ENCODE assay signal across 35 cellular contexts in genomic region chr15:43382310-43382709, GRCh38.
"Had no signal": no experiment of that assay in that cellular context is flagged by ENCODE, and none has a peak within 500 bp of the region (broad histone marks: within the 10 kb centered on the region; RNA-seq: fewer than 3 reads in every experiment).

No MANE protein-coding gene starts in this region.

- H3K9me3 ChIP-seq: ascending aorta, MG63, Peyer's patch, SJSA1, SK-N-SH had no signal

- ATAC-seq: activated T-cell treated with anti-CD3 and anti-CD28 coated beads, Interleukin-2, amount 50 U/mL, for 72 hours; activated T-helper 17 cell treated with anti-CD3 and anti-CD28 coated beads, Interleukin-2, amount 50 U/mL, for 72 hours; PC-3 had no signal

- H3K4me2 ChIP-seq: SK-N-SH had no signal

- H3K27me3 ChIP-seq: ascending aorta, cardiac muscle cell, MG63, Peyer's patch, SJSA1 had no signal

- H3K27ac ChIP-seq: ascending aorta, cardiac muscle cell, Peyer's patch, SJSA1, WERI-Rb-1 had no signal

- H3K4me1 ChIP-seq: ascending aorta, Peyer's patch had no signal

- DNase-seq: activated CD4-positive, alpha-beta memory T cell treated with anti-CD3 and anti-CD28 coated beads, Interleukin-2, amount 10 ng/mL, durations not matched to agents 7 days and 5 days; activated CD4-positive, alpha-beta T cell treated with anti-CD3 and anti-CD28 coated beads for 1 hour; activated CD4-positive, alpha-beta T cell treated with anti-CD3 and anti-CD28 coated beads for 48 hours; activated CD4-positive, CD25-positive, alpha-beta regulatory T cell; activated effector memory CD4-positive, alpha-beta T cell treated with anti-CD3 and anti-CD28 coated beads, Interleukin-2, amount 50 U/mL, for 16 hours; activated naive CD4-positive, alpha-beta T cell; activated naive CD4-positive, alpha-beta T cell treated with anti-CD3 and anti-CD28 coated beads, Interleukin-2, amount 50 U/mL, for 16 hours; activated naive CD8-positive, alpha-beta T cell treated with anti-CD3 and anti-CD28 coated beads for 36 hours; activated T-cell treated with anti-CD3 and anti-CD28 coated beads, Interleukin-2, amount 50 U/mL, for 1 hour; activated T-cell treated with anti-CD3 and anti-CD28 coated beads, Interleukin-2, amount 50 U/mL, for 72 hours; amniotic stem cell; Karpas-422; KBM-7; MG63; MV-4-11; NCI-H1092; NCI-H1417; NCI-H146; NCI-H187; NCI-H2081 treated with DMSO at 0.1 percent for 48 hours; NCI-H226; NCI-H446 treated with DMSO at 0.1 percent for 48 hours; NK-92 treated with Interleukin-12 subunit alpha and Interleukin-12 subunit beta, amount 100 ng/mL, for 24 hours; PC-3; Peyer's patch; RPMI8226; SHP77 treated with DMSO at 0.1 percent for 48 hours; SK-N-SH; SW 1271; T1000; WERI-Rb-1 had no signal

- H3K9ac ChIP-seq: SK-N-SH had no signal

- H3K4me3 ChIP-seq: ascending aorta, cardiac muscle cell, MG63, Peyer's patch, SJSA1 had no signal
